14 cellular contexts compared by ENCODE assay signal in the genomic region with DNA sequence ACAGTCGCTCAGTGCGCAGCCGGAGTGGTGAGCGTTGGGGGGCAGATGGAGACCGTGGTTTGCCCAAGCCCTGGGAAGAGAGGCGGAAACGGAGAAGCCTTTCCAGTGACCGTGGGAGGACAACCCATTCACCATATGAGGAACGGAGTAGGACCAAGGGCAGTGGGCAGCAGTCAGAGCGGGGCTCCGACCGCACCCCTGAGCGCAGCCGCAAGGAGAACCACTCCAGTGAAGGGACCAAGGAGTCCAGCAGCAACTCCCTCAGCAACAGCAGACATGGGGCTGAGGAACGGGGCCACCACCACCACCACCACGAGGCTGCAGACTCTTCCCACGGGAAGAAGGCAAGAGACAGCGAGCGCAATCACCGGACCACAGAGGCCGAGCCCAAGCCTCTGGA. TPM values are rescaled to one million over a fixed set of nuclear protein-coding genes. Genes with fewer than 3 reads are reported as not detected.
DNase-seq lines count a peak whose midpoint lies in the region; ATAC-seq and TF ChIP-seq lines count a peak whose summit lies in the region.
"Had no signal": no experiment of that assay in that cellular context is flagged by ENCODE, and none has a peak within 500 bp of the region (broad histone marks: within the 10 kb centered on the region; RNA-seq: fewer than 3 reads in every experiment).

No MANE protein-coding gene starts in this region.

- peaks cover 39 to 65% of the 10 kb centered on the region in 2 donors for H3K36me3 Mint-ChIP-seq in CD4-positive, alpha-beta memory T cell
- H3K36me3 Mint-ChIP-seq in activated naive CD8-positive, alpha-beta T cell treated with anti-CD3 and anti-CD28 coated beads, Interleukin-2, amount 50 U/mL, for 24 hours (ENCODE audit: low read depth) = peaks cover 53% of the 10 kb centered on the region
- H3K36me3 Mint-ChIP-seq in natural killer cell = peaks cover 6% of the 10 kb centered on the region

- no peak for ATAC-seq in activated naive CD8-positive, alpha-beta T cell treated with anti-CD3 and anti-CD28 coated beads, Interleukin-2, amount 50 U/mL, for 24 hours
- ATAC-seq in natural killer cell (no peak), HG02973 (IDR thresholded peaks at IDR 0.05; ENCODE audit: unreplicated experiment) (no peak)

- POLR2A ChIA-PET in CD4-positive, alpha-beta memory T cell (lab: Charles Lee; ENCODE audit: partially characterized antibody) = interaction anchor here (1.4 to 3.2 kb wide), 3 partner anchors 8 to 107 kb away, joined by 3 to 15 read pairs (median 8); partner anchors contain the start of genes DCAF1 and MANF

- H3K27ac Mint-ChIP-seq in CD4-positive, alpha-beta memory T cell = peak overlapping the region in 6 of 7 donors; percentile 31 to 97 (median 76)
- H3K27ac Mint-ChIP-seq in activated naive CD8-positive, alpha-beta T cell treated with anti-CD3 and anti-CD28 coated beads, Interleukin-2, amount 50 U/mL, for 24 hours = peak overlapping the region; percentile 73
- H3K27ac Mint-ChIP-seq in natural killer cell = peak overlapping the region; percentile 48 to 82

- peak overlapping the region; percentile 79 for H3K27ac ChIP-seq in CD4-positive, alpha-beta memory T cell (ENCODE audit: low read depth, low read length)
- no peak overlapping the region for H3K27ac ChIP-seq in HUES6 (ENCODE audit: low read depth, low read length)
- no peak overlapping the region for H3K27ac ChIP-seq in effector memory CD4-positive, alpha-beta T cell (ENCODE audit: insufficient read depth, low read length, poor library complexity, severe bottlenecking)

- no peak for TF ChIP-seq CTCF in natural killer cell (IDR thresholded peaks at IDR 0.05)

- no peak overlapping the region for H3K4me3 ChIP-seq in CD4-positive, alpha-beta memory T cell (ENCODE audit: low read length in 2 of 2)
- peak overlapping the region; percentile 90; the same call in 1 of the 2 replicates for H3K4me3 ChIP-seq in HUES6 (ENCODE audit: low read depth, low read length)
- no peak overlapping the region for H3K4me3 ChIP-seq in effector memory CD4-positive, alpha-beta T cell (ENCODE audit: insufficient read depth, low read depth, low read length, poor library complexity, severe bottlenecking)

- H3K4me1 Mint-ChIP-seq in CD4-positive, alpha-beta memory T cell = peaks cover 31 to 71% (median 56%) of the 10 kb centered on the region in 4 donors
- H3K4me1 Mint-ChIP-seq in activated naive CD8-positive, alpha-beta T cell treated with anti-CD3 and anti-CD28 coated beads, Interleukin-2, amount 50 U/mL, for 24 hours = peaks cover 66% of the 10 kb centered on the region
- H3K4me1 Mint-ChIP-seq in natural killer cell = peaks cover 25 to 50% of the 10 kb centered on the region in 2 donors

- peaks cover 68% of the 10 kb centered on the region for H3K4me1 ChIP-seq in CD4-positive, alpha-beta memory T cell (ENCODE audit: insufficient read depth, low read length)
- peaks cover 16% of the 10 kb centered on the region; the same call in 1 of the 2 replicates for H3K4me1 ChIP-seq in HUES6 (ENCODE audit: control insufficient read depth, insufficient read depth, low read length)
- H3K4me1 ChIP-seq in effector memory CD4-positive, alpha-beta T cell (ENCODE audit: control insufficient read depth, insufficient read depth, low read length, poor library complexity, severe bottlenecking) = peaks cover 43% of the 10 kb centered on the region

- no peaks in the 10 kb centered on the region for H3K9me3 Mint-ChIP-seq in CD4-positive, alpha-beta memory T cell
- H3K9me3 Mint-ChIP-seq in activated naive CD8-positive, alpha-beta T cell treated with anti-CD3 and anti-CD28 coated beads, Interleukin-2, amount 50 U/mL, for 24 hours = no peaks in the 10 kb centered on the region
- no peaks in the 10 kb centered on the region for H3K9me3 Mint-ChIP-seq in natural killer cell

- H3K4me3 Mint-ChIP-seq in CD4-positive, alpha-beta memory T cell = peak overlapping the region in 6 of 8 donors; percentile 6 to 63 (median 58)
- H3K4me3 Mint-ChIP-seq in activated naive CD8-positive, alpha-beta T cell treated with anti-CD3 and anti-CD28 coated beads, Interleukin-2, amount 50 U/mL, for 24 hours = peak overlapping the region; percentile 79
- H3K4me3 Mint-ChIP-seq in natural killer cell = peak overlapping the region; percentile 25

- no peaks in the 10 kb centered on the region for H3K9me3 ChIP-seq in CD4-positive, alpha-beta memory T cell (ENCODE audit: control insufficient read depth in 1 of 2, low read length in 2 of 2)
- H3K9me3 ChIP-seq in HUES6 (ENCODE audit: control insufficient read depth, insufficient read depth, low read depth, low read length) = no peaks in the 10 kb centered on the region
- no peaks in the 10 kb centered on the region for H3K9me3 ChIP-seq in effector memory CD4-positive, alpha-beta T cell (ENCODE audit: control insufficient read depth, low read length)
- H3K9me3 ChIP-seq: stomach had no signal

- no peak for DNase-seq in CD4-positive, alpha-beta memory T cell
- DNase-seq in activated naive CD8-positive, alpha-beta T cell treated with anti-CD3 and anti-CD28 coated beads, Interleukin-2, amount 50 U/mL, for 24 hours = no peak
- DNase-seq in natural killer cell (no peak), cortex of kidney (lab: John Stamatoyannopoulos, UW) (no peak), DMS79 treated with DMSO at 0.1 percent for 48 hours (lab: John Stamatoyannopoulos, UW) (no peak)
- no peak for DNase-seq in effector memory CD4-positive, alpha-beta T cell
- DNase-seq: islet precursor cell, NCI-H1092, occipital lobe, stomach, T-helper 1 cell had no signal

- CTCF ChIA-PET in CD4-positive, alpha-beta memory T cell (lab: Charles Lee; ENCODE audit: partially characterized antibody) = interaction anchor here (1.3 to 1.4 kb wide), 2 partner anchors 109 to 293 kb away, joined by 3 read pairs; no protein-coding TSS in a partner anchor

- H3K27me3 Mint-ChIP-seq in CD4-positive, alpha-beta memory T cell = no peaks in the 10 kb centered on the region
- H3K27me3 Mint-ChIP-seq in activated naive CD8-positive, alpha-beta T cell treated with anti-CD3 and anti-CD28 coated beads, Interleukin-2, amount 50 U/mL, for 24 hours = no peaks in the 10 kb centered on the region
- H3K27me3 Mint-ChIP-seq in natural killer cell (ENCODE audit: low read depth in 2 of 2) = no peaks in the 10 kb centered on the region

- H3K36me3 ChIP-seq in CD4-positive, alpha-beta memory T cell (ENCODE audit: insufficient read depth, low read length) = peaks cover 54% of the 10 kb centered on the region
- H3K36me3 ChIP-seq in HUES6 (ENCODE audit: control insufficient read depth, insufficient read depth, low read length) = peaks cover 79% of the 10 kb centered on the region
- peaks cover 67% of the 10 kb centered on the region for H3K36me3 ChIP-seq in effector memory CD4-positive, alpha-beta T cell (ENCODE audit: control insufficient read depth, insufficient read depth, low read length)

- no peaks in the 10 kb centered on the region for H3K27me3 ChIP-seq in CD4-positive, alpha-beta memory T cell (ENCODE audit: insufficient read depth, low read length)
- no peaks in the 10 kb centered on the region for H3K27me3 ChIP-seq in HUES6 (ENCODE audit: control insufficient read depth, insufficient read depth, low read length)
- H3K27me3 ChIP-seq in effector memory CD4-positive, alpha-beta T cell (replicated peaks; ENCODE audit: control insufficient read depth, insufficient read depth, low read length, poor library complexity, severe bottlenecking) = no peaks in the 10 kb centered on the region
- H3K27me3 ChIP-seq: cardiac muscle cell, stomach had no signal

- H3K9ac ChIP-seq in HUES6 (ENCODE audit: low read length) = no peak overlapping the region

- intact Hi-C loops in CD4-positive, alpha-beta memory T cell (cut with micrococcal nuclease) = no loop called here
- intact Hi-C loops in natural killer cell (cut with micrococcal nuclease) = no loop called here

RNA-seq across cellular contexts. Expression of gene RBM15B, which starts 2.0 kb away (rescaled TPM):
- 10 to 100 TPM; 38.3 to 39.9 TPM for total RNA-seq in CD4-positive, alpha-beta memory T cell
- polyA plus RNA-seq in CD4-positive, alpha-beta memory T cell = 10 to 100 TPM in 1 of 2 donors, 1 to 10 TPM in 1; 9.9 to 28.2 TPM
- 10 to 100 TPM; 23.7 to 29.0 (median 28.6) TPM for total RNA-seq in natural killer cell

RNA-seq across cellular contexts. Expression of gene MANF, which starts 8.0 kb away (rescaled TPM):
- total RNA-seq in CD4-positive, alpha-beta memory T cell = 10 to 100 TPM; 74.8 to 79.0 TPM
- 10 to 100 TPM; 39.0 to 64.1 TPM for polyA plus RNA-seq in CD4-positive, alpha-beta memory T cell
- total RNA-seq in natural killer cell = 10 to 100 TPM; 51.7 to 58.6 (median 58.3) TPM

Comparison
In these comparisons a context has a peak if more than half of its experiments do, and no peak if none do; other contexts are left out.
1. H3K4me3 Mint-ChIP-seq: peak in every context shown above with its lines; median percentile 79 in activated naive CD8-positive, alpha-beta T cell treated with anti-CD3 and anti-CD28 coated beads, Interleukin-2, amount 50 U/mL, for 24 hours; 58 in CD4-positive, alpha-beta memory T cell; 25 in natural killer cell.